34 cellular contexts compared by ENCODE assay signal in genomic region chr20:9591080-9591479, GRCh38.
"Had no signal": no experiment of that assay in that cellular context is flagged by ENCODE, and none has a peak within 500 bp of the region (broad histone marks: within the 10 kb centered on the region; RNA-seq: fewer than 3 reads in every experiment).

No MANE protein-coding gene starts in this region.

- H3K4me2 ChIP-seq: KMS-11 had no signal

- H3K9ac ChIP-seq: KMS-11 had no signal

- H3K9me3 ChIP-seq: MG63 had no signal

- H3K4me3 ChIP-seq: MG63 had no signal

- DNase-seq: Karpas-422, Kasumi-1, MG63, MV-4-11, NCI-H1048, NCI-H1092, NCI-H1092 treated with DMSO at 0.1 percent for 48 hours, NCI-H1105, NCI-H1105 treated with DMSO at 0.1 percent for 48 hours, NCI-H1417, NCI-H1417 treated with DMSO at 0.1 percent for 48 hours, NCI-H1436, NCI-H1436 treated with DMSO at 0.1 percent for 48 hours, NCI-H146, NCI-H1694, NCI-H1694 treated with DMSO at 0.1 percent for 48 hours, NCI-H187, NCI-H187 treated with DMSO at 0.1 percent for 48 hours, NCI-H1930, NCI-H2029, NCI-H2029 treated with DMSO at 0.1 percent for 48 hours, NCI-H2081, NCI-H2081 treated with DMSO at 0.1 percent for 48 hours, NCI-H2107, NCI-H2171, NCI-H2171 treated with DMSO at 0.1 percent for 48 hours, NCI-H2227 treated with DMSO at 0.1 percent for 48 hours, NCI-H226, NCI-H345, NCI-H446, NCI-H446 treated with DMSO at 0.1 percent for 48 hours, NCI-H510A, NCI-H510A treated with DMSO at 0.1 percent for 48 hours had no signal

- H3K27ac ChIP-seq: KMS-11 had no signal

- H3K36me3 ChIP-seq: MG63 had no signal

- H3K27me3 ChIP-seq: MG63 had no signal
